ENCODE assay signal across 8 cellular contexts in the genomic region with DNA sequence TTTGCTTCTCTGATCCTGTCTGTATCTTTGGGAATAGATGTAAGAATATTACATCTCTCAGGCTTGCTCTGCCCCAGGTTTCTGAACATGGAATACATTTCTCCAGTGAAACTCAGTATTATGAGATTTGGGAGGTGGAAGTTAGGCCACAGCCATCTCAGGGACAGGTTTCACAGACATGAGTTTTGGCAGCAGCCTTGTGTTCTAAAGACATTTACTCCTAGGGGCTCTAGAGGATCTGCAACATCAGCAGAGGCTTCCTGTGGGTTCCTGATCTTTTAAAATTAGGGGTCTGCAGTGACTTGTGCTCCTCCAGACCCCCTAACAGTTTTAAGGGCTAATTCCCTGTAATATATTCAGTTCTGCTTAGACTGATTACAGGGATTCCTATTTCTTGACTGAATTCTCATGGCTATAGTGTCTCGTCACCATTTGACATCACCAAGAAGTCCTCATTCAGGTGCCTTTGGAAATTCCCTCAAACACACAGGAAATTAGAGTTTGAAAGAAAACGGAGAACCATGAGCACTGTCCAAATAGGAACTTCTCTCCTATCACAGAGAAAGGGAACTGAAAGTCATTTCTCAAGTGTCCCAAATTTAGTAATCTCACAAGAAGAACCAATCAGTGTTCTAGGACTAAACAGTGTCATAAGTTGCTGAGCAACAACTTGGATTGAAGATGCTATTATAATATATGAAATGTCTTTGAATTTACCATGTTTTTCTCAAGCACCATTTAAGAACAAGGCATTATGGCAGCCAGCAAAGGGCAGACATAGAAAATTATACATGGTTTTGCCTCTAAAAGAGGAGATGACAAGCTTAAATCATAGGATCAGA. TPM values are rescaled to one million over a fixed set of nuclear protein-coding genes. Genes with fewer than 3 reads are reported as not detected.
DNase-seq lines count a peak whose midpoint lies in the region; ATAC-seq and TF ChIP-seq lines count a peak whose summit lies in the region.
"Had no signal": no experiment of that assay in that cellular context is flagged by ENCODE, and none has a peak within 500 bp of the region (broad histone marks: within the 10 kb centered on the region; RNA-seq: fewer than 3 reads in every experiment).

No MANE protein-coding gene starts in this region.

- H3K27me3 ChIP-seq in SU-DHL-6 (ENCODE audit: low read length): no peaks in the 10 kb centered on the region
- no peaks in the 10 kb centered on the region for H3K27me3 ChIP-seq in SJCRH30

- peaks cover 22% of the 10 kb centered on the region for H3K79me2 ChIP-seq in SU-DHL-6 (ENCODE audit: insufficient read depth, low read length)

- H3K4me2 ChIP-seq in SU-DHL-6 (ENCODE audit: low read depth, low read length, poor library complexity, severe bottlenecking): peak overlapping the region; percentile 56

- H3K36me3 ChIP-seq in SU-DHL-6 (ENCODE audit: low read length) (peaks cover 17% of the 10 kb centered on the region), SJCRH30 (no peaks in the 10 kb centered on the region)

- H3K9me3 ChIP-seq in SU-DHL-6 (ENCODE audit: insufficient read depth, low read length): no peaks in the 10 kb centered on the region
- H3K9me3 ChIP-seq in SJCRH30 (replicated peaks): no peaks in the 10 kb centered on the region

- ATAC-seq in GM19043 (IDR thresholded peaks at IDR 0.05; ENCODE audit: low read depth, unreplicated experiment) (peak; percentile 58), HG03045 (IDR thresholded peaks at IDR 0.05; ENCODE audit: unreplicated experiment) (peak; percentile 66)

- no peak for TF ChIP-seq CTCF in SU-DHL-6 (IDR thresholded peaks at IDR 0.05; ENCODE audit: insufficient read depth, low read length, poor library complexity, severe bottlenecking)

- H3K9me2 ChIP-seq in SU-DHL-6 (replicated peaks; ENCODE audit: insufficient read depth, low read length): no peaks in the 10 kb centered on the region

- peak overlapping the region; percentile 49 for H2AFZ ChIP-seq in SU-DHL-6 (ENCODE audit: low read depth, low read length, severe bottlenecking)

- no peaks in the 10 kb centered on the region for H3K4me1 ChIP-seq in SJCRH30

- peaks cover 14% of the 10 kb centered on the region; the same call in 1 of the 2 replicates for H3F3A ChIP-seq in SU-DHL-6 (ENCODE audit: insufficient read depth)

- peak overlapping the region; percentile 35 for H3K9ac ChIP-seq in SU-DHL-6 (ENCODE audit: low read length)

- H4K20me1 ChIP-seq in SU-DHL-6 (ENCODE audit: low read depth, low read length): peaks cover 4% of the 10 kb centered on the region; the same call in 1 of the 2 replicates

- H3K27ac ChIP-seq in SU-DHL-6 (ENCODE audit: low read depth, low read length) (peak overlapping the region; percentile 68), SJCRH30 (no peak overlapping the region)

- H3K4me3 ChIP-seq in SU-DHL-6 (ENCODE audit: insufficient read depth, low read length, poor library complexity, severe bottlenecking): no peak overlapping the region
- H3K4me3 ChIP-seq in SJCRH30: no peak overlapping the region

- DNase-seq in midbrain (lab: John Stamatoyannopoulos, UW) (peak; percentile 36), SJCRH30 (no peak), NCI-H187 treated with DMSO at 0.1 percent for 48 hours (lab: John Stamatoyannopoulos, UW) (no peak)
- DNase-seq in activated CD4-positive, CD25-positive, alpha-beta regulatory T cell treated with anti-CD3 and anti-CD28 coated beads, Interleukin-2, amount 50 U/mL, for 72 hours: no peak

RNA-seq across cellular contexts. Expression of a gene that starts 2.5 kb away (rescaled TPM):
- total RNA-seq in SJCRH30 (2014; rRNA removed; shearing (Covaris generic)): not detected in 2 replicates

RNA-seq across cellular contexts. Expression of a gene that starts 30.2 kb away (rescaled TPM):
- not detected in 2 replicates for total RNA-seq in SJCRH30 (2014; rRNA removed; shearing (Covaris generic))
- total RNA-seq: temporal lobe had no signal
